ENCODE assay signal across 26 cellular contexts in the genomic region with DNA sequence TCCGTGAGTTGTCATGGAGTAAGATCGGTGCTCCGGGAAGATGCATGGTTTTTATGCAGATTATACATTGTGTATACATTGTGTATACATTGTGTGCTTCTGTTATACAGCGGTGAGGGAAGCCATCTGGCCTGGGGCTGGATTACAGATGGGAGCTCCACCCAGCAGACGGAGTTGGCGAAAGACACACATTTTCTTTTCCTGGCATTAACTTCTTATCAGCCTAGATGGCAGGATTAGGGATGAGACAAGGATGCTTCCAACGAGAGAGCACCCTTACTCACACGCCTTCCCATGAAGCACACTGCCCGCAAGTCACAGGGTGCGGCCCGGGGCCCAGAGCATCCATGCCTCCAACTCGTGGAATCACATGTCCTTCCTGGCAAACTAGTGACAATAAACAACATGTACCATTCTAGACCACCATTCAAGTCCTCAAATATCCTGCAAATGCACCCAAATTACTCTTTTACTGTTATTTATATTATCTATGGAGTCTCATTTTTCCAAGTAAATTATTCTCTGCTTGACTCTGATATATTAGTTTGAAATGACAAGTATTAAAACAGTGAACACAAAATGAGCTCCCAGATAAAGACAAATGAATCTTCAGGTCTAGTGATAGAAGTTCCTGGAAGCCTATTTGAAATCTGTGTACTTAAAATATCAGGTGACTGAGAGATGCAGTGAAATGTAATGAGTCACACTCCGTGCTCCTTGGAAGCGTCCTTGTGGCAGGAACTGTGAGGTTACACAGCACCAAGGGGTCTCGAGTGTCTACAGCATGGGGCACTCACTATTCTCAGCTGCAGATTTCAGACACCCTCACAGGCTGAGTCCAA. TPM values are rescaled to one million over a fixed set of nuclear protein-coding genes. Genes with fewer than 3 reads are reported as not detected.
DNase-seq lines count a peak whose midpoint lies in the region; ATAC-seq and TF ChIP-seq lines count a peak whose summit lies in the region.
"Had no signal": no experiment of that assay in that cellular context is flagged by ENCODE, and none has a peak within 500 bp of the region (broad histone marks: within the 10 kb centered on the region; RNA-seq: fewer than 3 reads in every experiment).

No MANE protein-coding gene starts in this region.

- H3K4me3 ChIP-seq in hepatocyte (no peak overlapping the region), sigmoid colon (no peak overlapping the region)
- H3K4me3 ChIP-seq: lower lobe of right lung, prostate gland, thoracic aorta, vagina had no signal

- H4K20me1 ChIP-seq in hepatocyte (ENCODE audit: insufficient read depth, poor library complexity, severe bottlenecking) = no peaks in the 10 kb centered on the region

- H2AFZ ChIP-seq in hepatocyte = no peak overlapping the region

- intact Hi-C loops in sigmoid colon (cut with DNase I) = loop anchor here (10.0 kb wide), 1 partner anchor 416 kb away; no protein-coding TSS in a partner anchor

- TF ChIP-seq EP300 in sigmoid colon (IDR thresholded peaks at IDR 0.05) = no peak

- POLR2A ChIA-PET in HEK293T (lab: Yijun Ruan, JAX) = no interaction called here

- H3K27ac ChIP-seq in hepatocyte (no peak overlapping the region), sigmoid colon (no peak overlapping the region)
- H3K27ac ChIP-seq: 22Rv1, lower lobe of right lung, prostate gland, thoracic aorta, vagina, VCaP had no signal

- TF ChIP-seq POLR2A in sigmoid colon (IDR thresholded peaks at IDR 0.05) = no peak

- WGBS in hepatocyte (ENCODE audit: low lambda C conversion rate, missing lambda C conversion rate) = 72% methylated on average over 15 of the region's 15 CpGs
- WGBS in sigmoid colon, 2 donors = 73 to 75% methylated on average over 15 of the region's 15 CpGs

- CTCF ChIA-PET in HEK293T (lab: Yijun Ruan, JAX) = interaction anchor here (0.7 kb wide), 1 partner anchor 32 kb away, joined by 3 read pairs; no protein-coding TSS in a partner anchor

- H3K27me3 ChIP-seq in hepatocyte = no peaks in the 10 kb centered on the region
- H3K27me3 ChIP-seq in sigmoid colon = peaks cover 0 to 23% (median 20%) of the 10 kb centered on the region in 3 donors
- H3K27me3 ChIP-seq: vagina had no signal

- ATAC-seq in HG03520 (IDR thresholded peaks at IDR 0.05; ENCODE audit: unreplicated experiment) = no peak
- ATAC-seq: activated CD8-positive, alpha-beta memory T cell treated with anti-CD3 and anti-CD28 coated beads, Interleukin-2, amount 10 ng/mL, durations not matched to agents 7 days and 5 days; activated T-cell treated with anti-CD3 and anti-CD28 coated beads, Interleukin-2, amount 50 U/mL, for 72 hours; lower lobe of right lung had no signal

- H3K36me3 ChIP-seq in hepatocyte (replicated peaks; ENCODE audit: insufficient read depth, low read depth) (no peaks in the 10 kb centered on the region), sigmoid colon (no peaks in the 10 kb centered on the region)
- H3K36me3 ChIP-seq: lower lobe of right lung, prostate gland, thoracic aorta, vagina had no signal

- H3K4me1 ChIP-seq in hepatocyte (ENCODE audit: insufficient read depth) (no peaks in the 10 kb centered on the region), sigmoid colon (peaks cover 0 to 9% (median 7%) of the 10 kb centered on the region in 4 donors)
- H3K4me1 ChIP-seq: prostate gland, vagina had no signal

- DNase-seq in DMS 273 (lab: John Stamatoyannopoulos, UW; ENCODE audit: unreplicated experiment) = peak; percentile 30
- no peak for DNase-seq in DMS 273 treated with DMSO at 0.1 percent for 48 hours (lab: John Stamatoyannopoulos, UW)
- DNase-seq in M059J (ENCODE audit: low read depth) = peak; percentile 15
- DNase-seq in hepatocyte (ENCODE audit: low spot score) = peak; percentile 38
- DNase-seq in sigmoid colon = peak; percentile 40
- no peak for DNase-seq in HEK293T (ENCODE audit: extremely low spot score)
- DNase-seq in stimulated activated CD4-positive, alpha-beta T cell treated with anti-CD3 and anti-CD28 coated beads, Interleukin-4, amount 100 ng/mL, for 4 hours = no peak
- DNase-seq: activated CD8-positive, alpha-beta memory T cell treated with anti-CD3 and anti-CD28 coated beads, Interleukin-2, amount 10 ng/mL, durations not matched to agents 7 days and 5 days; activated naive CD4-positive, alpha-beta T cell treated with Interleukin-2 at 50 U/mL for 16 hours; activated T-cell treated with anti-CD3 and anti-CD28 coated beads, Interleukin-2, amount 50 U/mL, for 72 hours; AML-193; cerebellar nuclear complex; DMS79; GF-D8; KG1; lower lobe of right lung; NCI-H146; SHP77 treated with DMSO at 0.1 percent for 48 hours; stimulated activated naive CD4-positive, alpha-beta T cell treated with Interleukin-2 at 50 U/mL for 16 hours; T-helper 9 cell had no signal

- no peaks in the 10 kb centered on the region for H3K9me3 ChIP-seq in hepatocyte (ENCODE audit: low read depth)
- H3K9me3 ChIP-seq in sigmoid colon = no peaks in the 10 kb centered on the region
- H3K9me3 ChIP-seq: lower lobe of right lung, prostate gland, thoracic aorta, vagina had no signal

- H3K9me2 ChIP-seq in hepatocyte (replicated peaks; ENCODE audit: insufficient read depth) = no peaks in the 10 kb centered on the region

- no peak for TF ChIP-seq CTCF in hepatocyte (IDR thresholded peaks at IDR 0.05; ENCODE audit: poor library complexity)
- no peak for TF ChIP-seq CTCF in sigmoid colon (IDR thresholded peaks at IDR 0.05)

- H3K4me2 ChIP-seq in hepatocyte = no peak overlapping the region

- H3K79me2 ChIP-seq in hepatocyte = no peaks in the 10 kb centered on the region

TF ChIP-seq in HEK293T, 16 proteins besides CTCF, POLR2A, EP300 and RAD21:
- no peak for TF ChIP-seq ELF4 (IDR thresholded peaks at IDR 0.05)
- TF ChIP-seq CTBP1 (IDR thresholded peaks at IDR 0.05; ENCODE audit: borderline replicate concordance) = no peak
- TF ChIP-seq FOXA1 (IDR thresholded peaks at IDR 0.05) = no peak
- TF ChIP-seq L3MBTL2 (conservative IDR thresholded peaks at IDR 0.05) = no peak
- no peak for TF ChIP-seq LEF1 (IDR thresholded peaks at IDR 0.05; ENCODE audit: borderline replicate concordance)
- no peak for TF ChIP-seq ARNT (IDR thresholded peaks at IDR 0.05)
- TF ChIP-seq FOXK2 (IDR thresholded peaks at IDR 0.05) = no peak
- TF ChIP-seq SUZ12 (IDR thresholded peaks at IDR 0.05) = no peak
- no peak for TF ChIP-seq NFRKB (IDR thresholded peaks at IDR 0.05)
- no peak for TF ChIP-seq TARDBP (IDR thresholded peaks at IDR 0.05)
- TF ChIP-seq BHLHE40 (IDR thresholded peaks at IDR 0.05; ENCODE audit: borderline replicate concordance) = no peak
- TF ChIP-seq SP1 (IDR thresholded peaks at IDR 0.05) = no peak
- TF ChIP-seq ZNF384 (IDR thresholded peaks at IDR 0.05) = no peak
- no peak for TF ChIP-seq HDGF (IDR thresholded peaks at IDR 0.05; ENCODE audit: borderline replicate concordance)
- no peak for TF ChIP-seq FOXM1 (IDR thresholded peaks at IDR 0.05; ENCODE audit: borderline replicate concordance)
- TF ChIP-seq, protein P1, sequence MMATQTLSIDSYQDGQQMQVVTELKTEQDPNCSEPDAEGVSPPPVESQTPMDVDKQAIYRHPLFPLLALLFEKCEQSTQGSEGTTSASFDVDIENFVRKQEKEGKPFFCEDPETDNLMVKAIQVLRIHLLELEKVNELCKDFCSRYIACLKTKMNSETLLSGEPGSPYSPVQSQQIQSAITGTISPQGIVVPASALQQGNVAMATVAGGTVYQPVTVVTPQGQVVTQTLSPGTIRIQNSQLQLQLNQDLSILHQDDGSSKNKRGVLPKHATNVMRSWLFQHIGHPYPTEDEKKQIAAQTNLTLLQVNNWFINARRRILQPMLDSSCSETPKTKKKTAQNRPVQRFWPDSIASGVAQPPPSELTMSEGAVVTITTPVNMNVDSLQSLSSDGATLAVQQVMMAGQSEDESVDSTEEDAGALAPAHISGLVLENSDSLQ (IDR thresholded peaks at IDR 0.05) = no peak

RNA-seq across cellular contexts. Expression of a gene that starts 29.8 kb away (rescaled TPM):
- total RNA-seq in M059J (2014; rRNA removed; shearing (Covaris generic)) = 28.3 and 36.1 TPM in 2 replicates
- total RNA-seq in hepatocyte (32.1 and 38.0 TPM in 2 replicates), sigmoid colon (10 to 100 TPM; 22.7 to 44.0 (median 34.6) TPM)
- polyA plus RNA-seq in hepatocyte (25.9 and 27.8 TPM in 2 replicates), sigmoid colon (10 to 100 TPM; 18.4 to 23.8 (median 22.8) TPM)

Comparison
In these comparisons a context has a peak if more than half of its experiments do, and no peak if none do; other contexts are left out.
1. DNase-seq: peak in DMS 273 (single experiment), M059J (single experiment), hepatocyte (single experiment) and sigmoid colon (single experiment); none in DMS 273 treated with DMSO at 0.1 percent for 48 hours (single experiment), HEK293T (single experiment) and stimulated activated CD4-positive, alpha-beta T cell treated with anti-CD3 and anti-CD28 coated beads, Interleukin-4, amount 100 ng/mL, for 4 hours (0 of 2).